14 cellular contexts compared by ENCODE assay signal in genomic region chr14:100332797-100333196, GRCh38. TPM values are rescaled to one million over a fixed set of nuclear protein-coding genes. Genes with fewer than 3 reads are reported as not detected.
DNase-seq lines count a peak whose midpoint lies in the region; ATAC-seq, FAIRE-seq and TF ChIP-seq lines count a peak whose summit lies in the region.
"Had no signal": no experiment of that assay in that cellular context is flagged by ENCODE, and none has a peak within 500 bp of the region (broad histone marks: within the 10 kb centered on the region; RNA-seq: fewer than 3 reads in every experiment).

No MANE protein-coding gene starts in this region.

- H3K27ac ChIP-seq in kidney (ENCODE audit: low read depth in 2 of 2, low read length in 2 of 2) = peak overlapping the region in 1 of 2 donors; percentile 20
- no peak overlapping the region for H3K27ac ChIP-seq in brain microvascular endothelial cell
- H3K27ac ChIP-seq: upper lobe of right lung had no signal

- H3K4me3 ChIP-seq in kidney (ENCODE audit: low read length in 2 of 2) (no peak overlapping the region), brain microvascular endothelial cell (ENCODE audit: low read depth, low read length) (no peak overlapping the region), foreskin fibroblast (ENCODE audit: low read depth in 1 of 2, low read length in 2 of 2) (no peak overlapping the region)
- H3K4me3 ChIP-seq: upper lobe of right lung had no signal

- in situ Hi-C loops in GM13976 (cut with MboI; ENCODE audit: low sequenced_read_pairs, unreplicated experiment) (no loop called here), brain microvascular endothelial cell (cut with HindIII; ENCODE audit: low pct_ligation_motif_present, low sequenced_read_pairs) (no loop called here)

- no peak overlapping the region for H3K27ac Mint-ChIP-seq in activated naive CD8-positive, alpha-beta T cell treated with anti-CD3 and anti-CD28 coated beads, Interleukin-2, amount 50 U/mL, for 24 hours
- H3K27ac Mint-ChIP-seq: CD4-positive, alpha-beta memory T cell had no signal

- no peak overlapping the region for H3K4me3 Mint-ChIP-seq in activated naive CD8-positive, alpha-beta T cell treated with anti-CD3 and anti-CD28 coated beads, Interleukin-2, amount 50 U/mL, for 24 hours
- H3K4me3 Mint-ChIP-seq: CD4-positive, alpha-beta memory T cell had no signal

- peak; percentile 81 for DNase-seq in GM13976 (ENCODE audit: low spot score)
- no peak for DNase-seq in HTR-8/SVneo (ENCODE audit: insufficient read length, low spot score)
- DNase-seq in kidney = peak; percentile 88
- no peak for DNase-seq in NCI-H446 (lab: John Stamatoyannopoulos, UW)
- DNase-seq in brain microvascular endothelial cell = no peak
- no peak for DNase-seq in foreskin fibroblast
- DNase-seq in activated naive CD8-positive, alpha-beta T cell treated with anti-CD3 and anti-CD28 coated beads, Interleukin-2, amount 50 U/mL, for 24 hours = no peak
- DNase-seq: amygdala; CD4-positive, alpha-beta memory T cell; NCI-H1105; upper lobe of right lung had no signal

- no peaks in the 10 kb centered on the region for H3K27me3 ChIP-seq in brain microvascular endothelial cell (replicated peaks)
- H3K27me3 ChIP-seq: upper lobe of right lung had no signal

- FAIRE-seq in HTR-8/SVneo (lab: Jason Lieb, UNC) (peak; percentile 36), kidney (lab: Jason Lieb, UNC) (no peak)
- FAIRE-seq: endothelial cell of umbilical vein had no signal

- H3K36me3 ChIP-seq in kidney (ENCODE audit: control insufficient read depth in 1 of 2, insufficient read depth in 2 of 2, low read length in 2 of 2) (peaks cover 6 to 9% of the 10 kb centered on the region in 2 donors), brain microvascular endothelial cell (replicated peaks) (peaks cover 36% of the 10 kb centered on the region)

- ATAC-seq in GM21447 (IDR thresholded peaks at IDR 0.05; ENCODE audit: unreplicated experiment) = peak; percentile 55
- ATAC-seq in activated naive CD8-positive, alpha-beta T cell treated with anti-CD3 and anti-CD28 coated beads, Interleukin-2, amount 50 U/mL, for 24 hours = no peak
- ATAC-seq: upper lobe of right lung had no signal

- intact Hi-C loops in kidney (cut with DNase I) = no loop called here

- H3K27me3 Mint-ChIP-seq in activated naive CD8-positive, alpha-beta T cell treated with anti-CD3 and anti-CD28 coated beads, Interleukin-2, amount 50 U/mL, for 24 hours = no peaks in the 10 kb centered on the region
- H3K27me3 Mint-ChIP-seq: CD4-positive, alpha-beta memory T cell had no signal

- peaks cover 3 to 12% of the 10 kb centered on the region in 2 donors for H3K4me1 ChIP-seq in kidney (ENCODE audit: control insufficient read depth in 1 of 2, insufficient read depth in 1 of 2, low read depth in 1 of 2, low read length in 2 of 2)
- H3K4me1 ChIP-seq: upper lobe of right lung had no signal

- TF ChIP-seq CTCF in GM13976 (IDR thresholded peaks at IDR 0.05; ENCODE audit: borderline replicate concordance, control extremely low read depth, extremely low read depth, insufficient read depth, missing control alignments) (no peak), kidney (IDR thresholded peaks at IDR 0.05; ENCODE audit: borderline replicate concordance, extremely low read depth, insufficient read depth) (no peak), brain microvascular endothelial cell (IDR thresholded peaks at IDR 0.05; ENCODE audit: low read depth, low read length, missing control alignments) (no peak), foreskin fibroblast (IDR thresholded peaks at IDR 0.05; ENCODE audit: low read depth, low read length) (no peak)

- H3K9me3 ChIP-seq in kidney (ENCODE audit: control insufficient read depth in 1 of 2, low read length in 2 of 2) = no peaks in the 10 kb centered on the region
- H3K9me3 ChIP-seq: upper lobe of right lung had no signal

- no peak overlapping the region for H3K9ac ChIP-seq in kidney (ENCODE audit: low read length in 2 of 2)

- H3K9me3 Mint-ChIP-seq in activated naive CD8-positive, alpha-beta T cell treated with anti-CD3 and anti-CD28 coated beads, Interleukin-2, amount 50 U/mL, for 24 hours = no peaks in the 10 kb centered on the region
- H3K9me3 Mint-ChIP-seq: CD4-positive, alpha-beta memory T cell had no signal

- H3K4me1 Mint-ChIP-seq in activated naive CD8-positive, alpha-beta T cell treated with anti-CD3 and anti-CD28 coated beads, Interleukin-2, amount 50 U/mL, for 24 hours = peaks cover 2% of the 10 kb centered on the region
- H3K4me1 Mint-ChIP-seq: CD4-positive, alpha-beta memory T cell had no signal

- H3K36me3 Mint-ChIP-seq in activated naive CD8-positive, alpha-beta T cell treated with anti-CD3 and anti-CD28 coated beads, Interleukin-2, amount 50 U/mL, for 24 hours (ENCODE audit: low read depth) = peaks cover 37% of the 10 kb centered on the region

RNA-seq across cellular contexts. Expression of gene SLC25A47, which starts 9.7 kb away (rescaled TPM):
- not detected for total RNA-seq in kidney
- 1.0 TPM for polyA plus RNA-seq in kidney (ENCODE audit: insufficient read depth, low read depth, low replicate concordance)
- total RNA-seq: activated CD8-positive, alpha-beta memory T cell treated with anti-CD3 and anti-CD28 coated beads for 36 hours; CD4-positive, alpha-beta memory T cell; endothelial cell of umbilical vein; upper lobe of right lung had no signal
- polyA plus RNA-seq: CD4-positive, alpha-beta memory T cell; endothelial cell of umbilical vein had no signal

RNA-seq across cellular contexts. Expression of gene SLC25A29, which starts 26.6 kb away (rescaled TPM):
- total RNA-seq in kidney = 152 TPM
- 88.5 TPM for polyA plus RNA-seq in kidney (ENCODE audit: insufficient read depth, low read depth, low replicate concordance)

RNA-seq across cellular contexts. Expression of gene WDR25, which starts 43.5 kb away (rescaled TPM):
- total RNA-seq in kidney = 12.9 TPM
- 11.7 TPM for polyA plus RNA-seq in kidney (ENCODE audit: insufficient read depth, low read depth, low replicate concordance)

Comparison
In these comparisons a context has a peak if more than half of its experiments do, and no peak if none do; other contexts are left out.
1. DNase-seq: peak in GM13976 (single experiment) and kidney (single experiment); none in HTR-8/SVneo (single experiment), NCI-H446 (0 of 2), brain microvascular endothelial cell (single experiment), foreskin fibroblast (0 of 2) and activated naive CD8-positive, alpha-beta T cell treated with anti-CD3 and anti-CD28 coated beads, Interleukin-2, amount 50 U/mL, for 24 hours (single experiment).